8 cellular contexts compared by ENCODE assay signal in the genomic region with DNA sequence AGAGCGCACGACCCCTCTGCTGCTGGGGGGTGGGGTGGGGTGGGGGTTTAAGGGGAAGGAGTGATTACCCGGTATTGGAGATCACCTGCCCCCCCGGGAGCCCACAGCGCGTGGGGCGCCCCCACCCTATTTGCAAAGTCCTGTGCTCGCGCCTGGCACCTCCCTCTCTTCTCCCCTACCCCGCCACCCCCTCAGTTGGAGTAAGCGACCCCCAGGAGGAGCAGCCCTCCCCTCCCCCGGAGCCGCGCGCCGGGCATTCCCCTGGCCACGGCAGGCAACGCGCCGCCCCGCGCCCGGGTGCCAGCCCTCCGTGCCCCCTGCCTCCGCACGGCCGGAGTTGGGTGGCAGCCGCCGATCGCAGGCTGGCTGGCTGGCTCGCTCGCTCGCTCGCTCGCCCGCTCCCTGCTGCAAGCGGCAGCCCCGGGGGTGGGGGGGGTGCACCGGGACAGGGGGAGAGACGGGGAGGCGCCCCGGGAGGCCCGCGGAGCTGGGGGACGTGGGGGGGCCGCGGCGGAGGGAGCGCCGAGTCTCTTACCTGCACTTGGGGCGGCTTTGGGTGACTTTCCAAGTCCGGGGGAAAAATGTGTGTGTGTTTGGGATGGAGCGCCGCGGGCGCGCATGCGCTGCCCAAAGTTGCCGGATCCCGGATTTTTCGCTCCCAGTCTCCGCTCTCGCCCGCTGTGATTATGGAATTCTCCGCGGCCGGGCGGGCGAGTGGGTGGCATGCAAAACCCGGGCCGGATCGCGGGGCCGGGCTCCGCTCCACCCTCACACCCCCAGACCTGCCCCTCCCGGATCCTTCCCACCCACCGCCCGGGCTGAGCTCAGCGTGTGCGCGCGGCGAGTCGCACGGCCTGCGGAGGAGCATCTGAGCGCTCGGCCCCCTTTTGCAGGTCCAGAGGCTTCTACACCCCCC. TPM values are rescaled to one million over a fixed set of nuclear protein-coding genes. Genes with fewer than 3 reads are reported as not detected.
DNase-seq lines count a peak whose midpoint lies in the region; ATAC-seq and TF ChIP-seq lines count a peak whose summit lies in the region.

A gene with protein sequence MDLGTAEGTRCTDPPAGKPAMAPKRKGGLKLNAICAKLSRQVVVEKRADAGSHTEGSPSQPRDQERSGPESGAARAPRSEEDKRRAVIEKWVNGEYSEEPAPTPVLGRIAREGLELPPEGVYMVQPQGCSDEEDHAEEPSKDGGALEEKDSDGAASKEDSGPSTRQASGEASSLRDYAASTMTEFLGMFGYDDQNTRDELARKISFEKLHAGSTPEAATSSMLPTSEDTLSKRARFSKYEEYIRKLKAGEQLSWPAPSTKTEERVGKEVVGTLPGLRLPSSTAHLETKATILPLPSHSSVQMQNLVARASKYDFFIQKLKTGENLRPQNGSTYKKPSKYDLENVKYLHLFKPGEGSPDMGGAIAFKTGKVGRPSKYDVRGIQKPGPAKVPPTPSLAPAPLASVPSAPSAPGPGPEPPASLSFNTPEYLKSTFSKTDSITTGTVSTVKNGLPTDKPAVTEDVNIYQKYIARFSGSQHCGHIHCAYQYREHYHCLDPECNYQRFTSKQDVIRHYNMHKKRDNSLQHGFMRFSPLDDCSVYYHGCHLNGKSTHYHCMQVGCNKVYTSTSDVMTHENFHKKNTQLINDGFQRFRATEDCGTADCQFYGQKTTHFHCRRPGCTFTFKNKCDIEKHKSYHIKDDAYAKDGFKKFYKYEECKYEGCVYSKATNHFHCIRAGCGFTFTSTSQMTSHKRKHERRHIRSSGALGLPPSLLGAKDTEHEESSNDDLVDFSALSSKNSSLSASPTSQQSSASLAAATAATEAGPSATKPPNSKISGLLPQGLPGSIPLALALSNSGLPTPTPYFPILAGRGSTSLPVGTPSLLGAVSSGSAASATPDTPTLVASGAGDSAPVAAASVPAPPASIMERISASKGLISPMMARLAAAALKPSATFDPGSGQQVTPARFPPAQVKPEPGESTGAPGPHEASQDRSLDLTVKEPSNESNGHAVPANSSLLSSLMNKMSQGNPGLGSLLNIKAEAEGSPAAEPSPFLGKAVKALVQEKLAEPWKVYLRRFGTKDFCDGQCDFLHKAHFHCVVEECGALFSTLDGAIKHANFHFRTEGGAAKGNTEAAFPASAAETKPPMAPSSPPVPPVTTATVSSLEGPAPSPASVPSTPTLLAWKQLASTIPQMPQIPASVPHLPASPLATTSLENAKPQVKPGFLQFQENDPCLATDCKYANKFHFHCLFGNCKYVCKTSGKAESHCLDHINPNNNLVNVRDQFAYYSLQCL (N-terminal part only) (minus strand): TSS at position 618 of the 916 bp plus-strand sequence. CDS start 102,757 bp downstream, outside the sequence.

- H3K79me2 ChIP-seq in MM.1S (ENCODE audit: low read length) = no peaks in the 10 kb centered on the region

- H3K9ac ChIP-seq in MM.1S (ENCODE audit: low read length) (no peak within 1 kb of the TSS), SK-N-MC (ENCODE audit: insufficient read length) (no peak within 1 kb of the TSS)

- no peaks in the 10 kb centered on the region for H4K20me1 ChIP-seq in MM.1S (ENCODE audit: insufficient read depth, low read length)

- H3K4me1 ChIP-seq in MM.1S (ENCODE audit: low read length) (no peaks in the 10 kb centered on the region), mesodermal cell (ENCODE audit: control insufficient read depth, insufficient read depth, low read length, poor library complexity, severe bottlenecking) (peaks cover 15% of the 10 kb centered on the region), thoracic aorta (ENCODE audit: control insufficient read depth in 1 of 2, low read depth in 2 of 2) (peaks cover 15 to 31% of the 10 kb centered on the region in 2 donors)

- ATAC-seq in thoracic aorta (ENCODE audit: insufficient number of reproducible peaks, low FRiP score, low read depth) = no peak
- ATAC-seq in GM21447 (IDR thresholded peaks at IDR 0.05; ENCODE audit: unreplicated experiment) = no peak
- ATAC-seq in GM18520 (IDR thresholded peaks at IDR 0.05; ENCODE audit: unreplicated experiment) = no peak

- DNase-seq in DMS 273 treated with DMSO at 0.1 percent for 48 hours (lab: John Stamatoyannopoulos, UW) = peak; percentile 87
- no peak for DNase-seq in MM.1S
- DNase-seq in SK-N-MC (ENCODE audit: low read depth, low spot score) = peak; percentile 57
- no peak for DNase-seq in epithelial cell of proximal tubule (ENCODE audit: low read depth)
- peak; percentile 13 for DNase-seq in thoracic aorta (ENCODE audit: low spot score)

- no peaks in the 10 kb centered on the region for H3F3A ChIP-seq in MM.1S (ENCODE audit: insufficient read depth, low read length)

- H3K9me2 ChIP-seq in MM.1S (replicated peaks; ENCODE audit: insufficient read depth, low read length) = no peaks in the 10 kb centered on the region

- no peak within 1 kb of the TSS for H2AFZ ChIP-seq in MM.1S (ENCODE audit: low read length)

- H3K36me3 ChIP-seq in MM.1S (replicated peaks; ENCODE audit: insufficient read depth, low read length) (no peaks in the 10 kb centered on the region), SK-N-MC (ENCODE audit: insufficient read depth, low read length) (no peaks in the 10 kb centered on the region), mesodermal cell (ENCODE audit: control insufficient read depth, insufficient read depth, low read length) (no peaks in the 10 kb centered on the region), thoracic aorta (no peaks in the 10 kb centered on the region)

- H3K27me3 ChIP-seq in MM.1S (replicated peaks; ENCODE audit: insufficient read depth, low read length) (peaks cover 89% of the 10 kb centered on the region), thoracic aorta (replicated peaks; ENCODE audit: insufficient read depth) (no peaks in the 10 kb centered on the region)

- H3K4me2 ChIP-seq in MM.1S (ENCODE audit: low read depth, low read length) = peak within 1 kb of the TSS; percentile 74; the same call in 1 of the 2 replicates

- H3K27ac ChIP-seq in MM.1S (ENCODE audit: low read length) (no peak within 1 kb of the TSS), SK-N-MC (no peak within 1 kb of the TSS), mesodermal cell (ENCODE audit: low read depth, low read length, severe bottlenecking) (no peak within 1 kb of the TSS), thoracic aorta (peak within 1 kb of the TSS in 1 of 2 donors; percentile 23)

- H3K4me3 ChIP-seq in MM.1S (ENCODE audit: low read length) (no peak within 1 kb of the TSS), SK-N-MC (peak within 1 kb of the TSS; percentile 93), epithelial cell of proximal tubule (ENCODE audit: low read depth, low read length) (peak within 1 kb of the TSS; percentile 62), mesodermal cell (ENCODE audit: extremely low read depth, insufficient read depth, low read length, poor library complexity, severe bottlenecking) (peak within 1 kb of the TSS; percentile 62), thoracic aorta (peak within 1 kb of the TSS; percentile 86)

- 0% methylated on average over 18 to 30 of the region's 88 CpGs for WGBS in mesodermal cell (ENCODE audit: insufficient coverage in 2 of 2), 2 experiments

- TF ChIP-seq CTCF in MM.1S (IDR thresholded peaks at IDR 0.05; ENCODE audit: low read length) = no peak
- no peak for TF ChIP-seq CTCF in epithelial cell of proximal tubule (conservative IDR thresholded peaks at IDR 0.05; ENCODE audit: low read depth, low read length)
- no peak for TF ChIP-seq CTCF in thoracic aorta (IDR thresholded peaks at IDR 0.05)

- H3K9me3 ChIP-seq in MM.1S (replicated peaks; ENCODE audit: insufficient read depth, low read length) = no peaks in the 10 kb centered on the region
- H3K9me3 ChIP-seq in SK-N-MC (ENCODE audit: low read depth, low read length) = no peaks in the 10 kb centered on the region
- H3K9me3 ChIP-seq in mesodermal cell (ENCODE audit: control insufficient read depth, low read length) = no peaks in the 10 kb centered on the region
- H3K9me3 ChIP-seq in thoracic aorta = no peaks in the 10 kb centered on the region

RNA-seq across cellular contexts. Expression of the gene that starts here (rescaled TPM):
- 11.8 and 17.9 TPM in 2 replicates for total RNA-seq in epithelial cell of proximal tubule
- 7.6 TPM for polyA plus RNA-seq in mesodermal cell (2013, experiment 1 of 2)
- 6.6 TPM for polyA plus RNA-seq in mesodermal cell (2013, experiment 2 of 2)
- total RNA-seq in thoracic aorta = 10 to 100 TPM; 20.6 to 27.9 TPM

Comparison
In these comparisons a context has a peak if more than half of its experiments do, and no peak if none do; other contexts are left out.
1. DNase-seq: peak in DMS 273 treated with DMSO at 0.1 percent for 48 hours (single experiment), SK-N-MC (single experiment) and thoracic aorta (single experiment); none in MM.1S (single experiment) and epithelial cell of proximal tubule (single experiment).